Comparison of ENCODE assay signal across 8 cellular contexts in genomic region chr15:81301815-81302399, GRCh38. TPM values are rescaled to one million over a fixed set of nuclear protein-coding genes. Genes with fewer than 3 reads are reported as not detected.
A peak's percentile ranks its signal among the peaks of the same experiment; 100 is the strongest.
DNase-seq lines count a peak whose midpoint lies in the region; ATAC-seq, FAIRE-seq and TF ChIP-seq lines count a peak whose summit lies in the region.

No MANE protein-coding gene starts in this region.

- H3K4me1 Mint-ChIP-seq in central memory CD8-positive, alpha-beta T cell, result peaks cover 90% of the 10 kb centered on the region

- H3K4me3 Mint-ChIP-seq in central memory CD8-positive, alpha-beta T cell, result peak overlapping the region; percentile 99

- H3K4me1 ChIP-seq in tibial nerve, result peaks cover 0 to 34% (median 27%) of the 10 kb centered on the region in 4 donors
- peaks cover 5% of the 10 kb centered on the region for H3K4me1 ChIP-seq in mesenchymal stem cell (ENCODE audit: control insufficient read depth, insufficient read depth, low read depth, low read length)

- H2BK15ac ChIP-seq in mesenchymal stem cell (ENCODE audit: low read depth, poor library complexity, severe bottlenecking), result no peak overlapping the region

- H2AFZ ChIP-seq in mesenchymal stem cell (ENCODE audit: low read depth, low read length), result no peak overlapping the region

- H2BK12ac ChIP-seq in mesenchymal stem cell (ENCODE audit: low read length in 2 of 2), result no peak overlapping the region

- no peak overlapping the region for H2BK5ac ChIP-seq in mesenchymal stem cell (ENCODE audit: low read depth, low read length, poor library complexity, severe bottlenecking)

- ATAC-seq in HG03521 (IDR thresholded peaks at IDR 0.05; ENCODE audit: unreplicated experiment), result peak; percentile 78
- no peak for ATAC-seq in central memory CD8-positive, alpha-beta T cell (replicated peaks; ENCODE audit: extremely low read depth, poor library complexity, severe bottlenecking)

- no peak overlapping the region for H3K4me2 ChIP-seq in mesenchymal stem cell (ENCODE audit: low read length, poor library complexity, severe bottlenecking)

- H3K23ac ChIP-seq in mesenchymal stem cell (ENCODE audit: low read length in 2 of 2), result no peak overlapping the region

- H3K4ac ChIP-seq in mesenchymal stem cell (ENCODE audit: low read depth in 1 of 2, low read length in 2 of 2), result no peak overlapping the region

- H3K9ac ChIP-seq in mesenchymal stem cell (ENCODE audit: low read length), result no peak overlapping the region

- H3K9me3 ChIP-seq in tibial nerve (no peaks in the 10 kb centered on the region), mesenchymal stem cell (ENCODE audit: control insufficient read depth, low read length) (no peaks in the 10 kb centered on the region)

- H3K27ac Mint-ChIP-seq in central memory CD8-positive, alpha-beta T cell (ENCODE audit: low read depth), result peak overlapping the region; percentile 98

- H3K36me3 Mint-ChIP-seq in central memory CD8-positive, alpha-beta T cell (ENCODE audit: insufficient read depth), result peaks cover 91% of the 10 kb centered on the region

- TF ChIP-seq CTCF in GM20000 (IDR thresholded peaks at IDR 0.05; ENCODE audit: extremely low read depth, missing control alignments) (no peak), tibial nerve (IDR thresholded peaks at IDR 0.05) (no peak)

- DNase-seq in GM12892 (ENCODE audit: insufficient read length) (peak; percentile 51), GM20000 (ENCODE audit: low spot score) (peak; percentile 58), tibial nerve (ENCODE audit: low spot score in 2 of 2) (no peak), mesenchymal stem cell (no peak), NCI-H446 treated with DMSO at 0.1 percent for 48 hours (lab: John Stamatoyannopoulos, UW) (no peak), LoVo (ENCODE audit: low spot score) (no peak)
- no peak for DNase-seq in central memory CD8-positive, alpha-beta T cell (ENCODE audit: low spot score in 2 of 2)

- no peaks in the 10 kb centered on the region for H3K79me1 ChIP-seq in mesenchymal stem cell (replicated peaks; ENCODE audit: low read length, poor library complexity, severe bottlenecking)

- 86 to 91% methylated on average over 5 of the region's 5 CpGs for WGBS in tibial nerve, 2 donors
- WGBS in mesenchymal stem cell, result 80% methylated on average over 5 of the region's 5 CpGs

- H3K9me3 Mint-ChIP-seq in central memory CD8-positive, alpha-beta T cell, result no peaks in the 10 kb centered on the region

- H3K27me3 Mint-ChIP-seq in central memory CD8-positive, alpha-beta T cell, result no peaks in the 10 kb centered on the region

- H3K14ac ChIP-seq in mesenchymal stem cell (ENCODE audit: low read length in 2 of 2), result no peak overlapping the region

- no peak overlapping the region for H2BK120ac ChIP-seq in mesenchymal stem cell (ENCODE audit: low read depth, low read length)

- H3K36me3 ChIP-seq in tibial nerve, result peaks cover 0 to 78% (median 16%) of the 10 kb centered on the region in 3 donors
- peaks cover 0 to 32% of the 10 kb centered on the region in 2 experiments for H3K36me3 ChIP-seq in mesenchymal stem cell (ENCODE audit: control insufficient read depth in 1 of 2, insufficient read depth in 2 of 2, low read depth in 1 of 2, low read length in 2 of 2)

- FAIRE-seq in GM12892 (lab: Jason Lieb, UNC), result peak; percentile 98

- TF ChIP-seq EP300 in tibial nerve (IDR thresholded peaks at IDR 0.05), result peak in 1 of 2 donors; percentile 42

- H3K27ac ChIP-seq in tibial nerve (peak overlapping the region in 3 of 4 donors; percentile 34 to 79 (median 76)), mesenchymal stem cell (ENCODE audit: low read length, poor library complexity, severe bottlenecking) (no peak overlapping the region)

- H3K27me3 ChIP-seq in tibial nerve, result no peaks in the 10 kb centered on the region
- H3K27me3 ChIP-seq in mesenchymal stem cell (ENCODE audit: control insufficient read depth in 1 of 2, insufficient read depth in 1 of 2, low read length in 2 of 2), result peaks cover 0 to 59% of the 10 kb centered on the region in 2 experiments

- H3K4me3 ChIP-seq in tibial nerve (peak overlapping the region in 1 of 4 donors; percentile 6), mesenchymal stem cell (ENCODE audit: insufficient read depth in 1 of 2, low read depth in 1 of 2, low read length in 2 of 2) (no peak overlapping the region)

- TF ChIP-seq POLR2A in GM12892 (IDR thresholded peaks at IDR 0.05; ENCODE audit: low read depth, low read length), result no peak; the same call in 1 of the 2 replicates
- no peak for TF ChIP-seq POLR2A in tibial nerve (IDR thresholded peaks at IDR 0.05)

- H4K8ac ChIP-seq in mesenchymal stem cell (ENCODE audit: low read length), result no peak overlapping the region

- no peak overlapping the region for H2AK5ac ChIP-seq in mesenchymal stem cell (ENCODE audit: low read length, severe bottlenecking)

- no peak overlapping the region for H4K91ac ChIP-seq in mesenchymal stem cell (ENCODE audit: low read length)

- H3K18ac ChIP-seq in mesenchymal stem cell (ENCODE audit: low read depth in 1 of 2, low read length in 2 of 2), result no peak overlapping the region

RNA-seq across cellular contexts. Expression of gene STARD5, which starts 22.0 kb away (rescaled TPM):
- polyA plus RNA-seq in GM12892 (2012; ENCODE audit: missing spikeins), result 4.0 TPM
- 1 to 10 TPM; 4.9 to 7.1 (median 6.1) TPM for total RNA-seq in tibial nerve
- 2.6 TPM for polyA plus RNA-seq in mesenchymal stem cell (2013, experiment 1 of 2)
- 2.5 TPM for polyA plus RNA-seq in mesenchymal stem cell (2013, experiment 2 of 2)

Comparison
In these comparisons a context has a peak if more than half of its experiments do, and no peak if none do; other contexts are left out.
1. DNase-seq: peak in GM12892 (single experiment) and GM20000 (single experiment); none in central memory CD8-positive, alpha-beta T cell (0 of 2), tibial nerve (0 of 2), mesenchymal stem cell (single experiment), NCI-H446 treated with DMSO at 0.1 percent for 48 hours (single experiment) and LoVo (single experiment).